ENCODE assay signal across 8 cellular contexts in the genomic region with DNA sequence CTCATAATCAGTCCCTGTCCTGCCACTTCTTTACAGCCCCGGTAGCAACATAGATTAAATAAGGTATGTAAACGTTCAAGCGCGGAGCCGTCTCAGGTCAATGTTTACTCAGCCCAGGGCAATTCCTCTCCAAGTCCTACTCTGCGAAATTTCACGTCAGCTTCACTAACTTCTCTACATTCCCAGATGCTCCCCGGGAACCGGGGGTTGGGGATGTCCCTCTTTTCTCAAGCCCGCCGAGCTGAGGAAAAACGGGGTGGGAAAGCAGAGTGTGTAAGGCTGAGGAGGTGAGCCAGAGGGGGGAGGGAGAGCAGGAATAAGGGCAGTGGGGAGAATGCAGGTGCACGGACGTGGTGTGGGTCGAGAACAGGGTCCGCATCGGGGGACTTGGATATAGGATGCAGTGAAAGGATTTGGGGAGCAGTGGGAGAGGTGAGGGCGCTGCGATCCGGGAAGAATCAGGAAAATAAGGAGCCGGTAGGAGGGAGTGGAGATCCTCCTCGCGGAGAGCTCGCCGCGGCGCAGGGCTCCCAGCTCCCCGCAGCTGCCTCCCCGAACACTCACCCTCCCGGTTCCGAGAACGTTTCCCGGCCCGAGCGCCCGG. TPM values are rescaled to one million over a fixed set of nuclear protein-coding genes. Genes with fewer than 3 reads are reported as not detected.
DNase-seq lines count a peak whose midpoint lies in the region; ATAC-seq and TF ChIP-seq lines count a peak whose summit lies in the region.

No MANE protein-coding gene starts in this region.

- H3K79me2 ChIP-seq in neural cell (replicated peaks; ENCODE audit: insufficient read depth, low read length), result peaks cover 20% of the 10 kb centered on the region

- H3F3A ChIP-seq in neural cell (ENCODE audit: insufficient read depth, low read length, poor library complexity, severe bottlenecking), result no peaks in the 10 kb centered on the region

- H3K27ac ChIP-seq in esophagus squamous epithelium (peak overlapping the region; percentile 93 to 100 (median 98)), neural cell (ENCODE audit: low read length) (peak overlapping the region; percentile 99)

- no peak for TF ChIP-seq EP300 in neural cell (conservative IDR thresholded peaks at IDR 0.05; ENCODE audit: poor library complexity, severe bottlenecking)

- DNase-seq in CD14-positive monocyte (ENCODE audit: low spot score) (no peak), activated B cell treated with CpG ODN at 0.5 μM for 24 hours (peak; percentile 23), esophagus squamous epithelium (lab: John Stamatoyannopoulos, UW) (no peak), NCI-H2196 (lab: John Stamatoyannopoulos, UW; ENCODE audit: unreplicated experiment) (no peak), cerebellar nuclear complex (lab: John Stamatoyannopoulos, UW) (no peak)

- WGBS in esophagus squamous epithelium, 2 donors, result 0 to 2% methylated on average over 26 to 36 of the region's 36 CpGs

- H3K4me3 ChIP-seq in esophagus squamous epithelium (peak overlapping the region; percentile 76 to 91 (median 88)), neural cell (ENCODE audit: low read length) (peak overlapping the region; percentile 90)

- peaks cover 10 to 47% (median 23%) of the 10 kb centered on the region in 3 donors for H3K4me1 ChIP-seq in esophagus squamous epithelium

- peaks cover 0 to 5% (median 0%) of the 10 kb centered on the region in 3 donors for H3K36me3 ChIP-seq in esophagus squamous epithelium
- H3K36me3 ChIP-seq in neural cell (ENCODE audit: insufficient read depth, low read length), result no peaks in the 10 kb centered on the region

- TF ChIP-seq POLR2A in esophagus squamous epithelium (IDR thresholded peaks at IDR 0.05), result no peak

- intact Hi-C loops in CD14-positive monocyte (cut with micrococcal nuclease), result loop anchor here in 1 of 2 donors (2.0 kb wide), 2 partner anchors 27 to 145 kb away; a partner anchor contains a TSS
- intact Hi-C loops in activated B cell treated with CpG ODN at 0.5 μM for 24 hours (cut with micrococcal nuclease), result loop anchor here (1.0 to 10.0 kb wide), 4 partner anchors 26 to 709 kb away; a partner anchor contains a TSS
- intact Hi-C loops in esophagus squamous epithelium (cut with DNase I), result no loop called here

- peaks cover 0 to 6% of the 10 kb centered on the region in 2 donors for H3K36me3 Mint-ChIP-seq in CD14-positive monocyte
- peaks cover 4% of the 10 kb centered on the region for H3K36me3 Mint-ChIP-seq in activated B cell treated with CpG ODN at 0.5 μM for 24 hours (ENCODE audit: low read depth)

- CTCF ChIA-PET in activated B cell treated with CpG ODN at 0.5 μM for 24 hours (lab: Charles Lee), result interaction anchor here (0.7 to 1.0 kb wide), 4 partner anchors 66 to 391 kb away, joined by 3 to 4 read pairs (median 3); a partner anchor contains a TSS

- H4K20me1 ChIP-seq in neural cell (ENCODE audit: insufficient read depth), result no peaks in the 10 kb centered on the region

- peak overlapping the region; percentile 99 for H3K9ac ChIP-seq in neural cell (ENCODE audit: low read length)

- peak; percentile 44 for TF ChIP-seq RAD21 in neural cell (conservative IDR thresholded peaks at IDR 0.05)

- no peak for TF ChIP-seq CTCF in CD14-positive monocyte (IDR thresholded peaks at IDR 0.05)
- TF ChIP-seq CTCF in activated B cell treated with CpG ODN at 0.5 μM for 24 hours (IDR thresholded peaks at IDR 0.05), result no peak
- peak in 1 of 6 experiments; percentile 16 for TF ChIP-seq CTCF in esophagus squamous epithelium (IDR thresholded peaks at IDR 0.05)
- TF ChIP-seq CTCF in neural cell (IDR thresholded peaks at IDR 0.05; ENCODE audit: poor library complexity, severe bottlenecking), result no peak

- POLR2A ChIA-PET in activated B cell treated with CpG ODN at 0.5 μM for 24 hours (lab: Charles Lee), result interaction anchor here (0.5 to 2.0 kb wide), 7 partner anchors 9 to 970 kb away, joined by 3 to 16 read pairs (median 4); a partner anchor contains a TSS

- H3K4me1 Mint-ChIP-seq in CD14-positive monocyte, result peaks cover 38% of the 10 kb centered on the region
- peaks cover 21% of the 10 kb centered on the region for H3K4me1 Mint-ChIP-seq in activated B cell treated with CpG ODN at 0.5 μM for 24 hours

- H3K4me2 ChIP-seq in neural cell (ENCODE audit: low read length), result peak overlapping the region; percentile 74

- peak overlapping the region; percentile 85 to 97 (median 94) for H3K27ac Mint-ChIP-seq in CD14-positive monocyte
- H3K27ac Mint-ChIP-seq in activated B cell treated with CpG ODN at 0.5 μM for 24 hours, result peak overlapping the region; percentile 86

- ATAC-seq in HG03135 (IDR thresholded peaks at IDR 0.05; ENCODE audit: unreplicated experiment) (peak; percentile 3), activated B cell treated with CpG ODN at 0.5 μM for 24 hours (ENCODE audit: low read depth) (no peak), GM21576 (IDR thresholded peaks at IDR 0.05; ENCODE audit: unreplicated experiment) (no peak)

- H2AFZ ChIP-seq in neural cell (ENCODE audit: low read depth, low read length), result peak overlapping the region; percentile 96

- H3K9me3 Mint-ChIP-seq in CD14-positive monocyte (no peaks in the 10 kb centered on the region), activated B cell treated with CpG ODN at 0.5 μM for 24 hours (no peaks in the 10 kb centered on the region)

- H3K27me3 ChIP-seq in esophagus squamous epithelium (no peaks in the 10 kb centered on the region), neural cell (ENCODE audit: insufficient read depth, low read depth, low read length) (no peaks in the 10 kb centered on the region)

- H3K9me3 ChIP-seq in esophagus squamous epithelium, result no peaks in the 10 kb centered on the region
- H3K9me3 ChIP-seq in neural cell (ENCODE audit: low read length), result no peaks in the 10 kb centered on the region

- H3K4me3 Mint-ChIP-seq in CD14-positive monocyte (peak overlapping the region; percentile 95 to 98), activated B cell treated with CpG ODN at 0.5 μM for 24 hours (peak overlapping the region; percentile 92)

- no peaks in the 10 kb centered on the region for H3K9me2 ChIP-seq in neural cell (ENCODE audit: insufficient read depth, low read length)

- H3K27me3 Mint-ChIP-seq in CD14-positive monocyte (ENCODE audit: low read depth in 3 of 3) (peaks cover 23 to 24% (median 24%) of the 10 kb centered on the region in 3 donors), activated B cell treated with CpG ODN at 0.5 μM for 24 hours (peaks cover 7% of the 10 kb centered on the region)

TF ChIP-seq in neural cell, 6 proteins besides CTCF, POLR2A, EP300 and RAD21:
- TF ChIP-seq, protein P1, sequence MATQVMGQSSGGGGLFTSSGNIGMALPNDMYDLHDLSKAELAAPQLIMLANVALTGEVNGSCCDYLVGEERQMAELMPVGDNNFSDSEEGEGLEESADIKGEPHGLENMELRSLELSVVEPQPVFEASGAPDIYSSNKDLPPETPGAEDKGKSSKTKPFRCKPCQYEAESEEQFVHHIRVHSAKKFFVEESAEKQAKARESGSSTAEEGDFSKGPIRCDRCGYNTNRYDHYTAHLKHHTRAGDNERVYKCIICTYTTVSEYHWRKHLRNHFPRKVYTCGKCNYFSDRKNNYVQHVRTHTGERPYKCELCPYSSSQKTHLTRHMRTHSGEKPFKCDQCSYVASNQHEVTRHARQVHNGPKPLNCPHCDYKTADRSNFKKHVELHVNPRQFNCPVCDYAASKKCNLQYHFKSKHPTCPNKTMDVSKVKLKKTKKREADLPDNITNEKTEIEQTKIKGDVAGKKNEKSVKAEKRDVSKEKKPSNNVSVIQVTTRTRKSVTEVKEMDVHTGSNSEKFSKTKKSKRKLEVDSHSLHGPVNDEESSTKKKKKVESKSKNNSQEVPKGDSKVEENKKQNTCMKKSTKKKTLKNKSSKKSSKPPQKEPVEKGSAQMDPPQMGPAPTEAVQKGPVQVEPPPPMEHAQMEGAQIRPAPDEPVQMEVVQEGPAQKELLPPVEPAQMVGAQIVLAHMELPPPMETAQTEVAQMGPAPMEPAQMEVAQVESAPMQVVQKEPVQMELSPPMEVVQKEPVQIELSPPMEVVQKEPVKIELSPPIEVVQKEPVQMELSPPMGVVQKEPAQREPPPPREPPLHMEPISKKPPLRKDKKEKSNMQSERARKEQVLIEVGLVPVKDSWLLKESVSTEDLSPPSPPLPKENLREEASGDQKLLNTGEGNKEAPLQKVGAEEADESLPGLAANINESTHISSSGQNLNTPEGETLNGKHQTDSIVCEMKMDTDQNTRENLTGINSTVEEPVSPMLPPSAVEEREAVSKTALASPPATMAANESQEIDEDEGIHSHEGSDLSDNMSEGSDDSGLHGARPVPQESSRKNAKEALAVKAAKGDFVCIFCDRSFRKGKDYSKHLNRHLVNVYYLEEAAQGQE (IDR thresholded peaks at IDR 0.05; ENCODE audit: borderline replicate concordance), result peak; percentile 77
- TF ChIP-seq POLR2AphosphoS5 (IDR thresholded peaks at IDR 0.05), result no peak
- TF ChIP-seq SMC3 (conservative IDR thresholded peaks at IDR 0.05; ENCODE audit: poor library complexity), result peak; percentile 40
- TF ChIP-seq MXI1 (conservative IDR thresholded peaks at IDR 0.05; ENCODE audit: poor library complexity, severe bottlenecking), result peak; percentile 67
- TF ChIP-seq TAF1 (IDR thresholded peaks at IDR 0.05; ENCODE audit: low read depth), result peak; percentile 75

RNA-seq across cellular contexts. Expression of a gene that starts 0.5 kb away (rescaled TPM):
- polyA plus RNA-seq in CD14-positive monocyte, result under 1 TPM; 0.46 to 0.66 TPM
- total RNA-seq in activated B cell treated with CpG ODN at 0.5 μM for 24 hours, result 4.0 and 4.2 TPM in 2 replicates
- total RNA-seq in esophagus squamous epithelium, result 10 to 100 TPM; 11.8 to 40.8 (median 36.2) TPM
- polyA plus RNA-seq in neural cell, result 10.7 and 11.5 TPM in 2 replicates
- 8.0 and 15.2 TPM in 2 replicates for polyA minus RNA-seq in neural cell

RNA-seq across cellular contexts. Expression of a gene that starts 26.8 kb away (rescaled TPM):
- polyA plus RNA-seq in CD14-positive monocyte (10 to 100 TPM; 10.9 to 11.3 TPM), neural cell (35.8 and 43.0 TPM in 2 replicates)
- total RNA-seq in activated B cell treated with CpG ODN at 0.5 μM for 24 hours (14.7 and 15.3 TPM in 2 replicates), esophagus squamous epithelium (10 to 100 TPM; 14.8 to 27.1 (median 17.6) TPM)
- 26.8 and 29.6 TPM in 2 replicates for polyA minus RNA-seq in neural cell
